ENCODE assay signal across 10 cellular contexts in the genomic region with DNA sequence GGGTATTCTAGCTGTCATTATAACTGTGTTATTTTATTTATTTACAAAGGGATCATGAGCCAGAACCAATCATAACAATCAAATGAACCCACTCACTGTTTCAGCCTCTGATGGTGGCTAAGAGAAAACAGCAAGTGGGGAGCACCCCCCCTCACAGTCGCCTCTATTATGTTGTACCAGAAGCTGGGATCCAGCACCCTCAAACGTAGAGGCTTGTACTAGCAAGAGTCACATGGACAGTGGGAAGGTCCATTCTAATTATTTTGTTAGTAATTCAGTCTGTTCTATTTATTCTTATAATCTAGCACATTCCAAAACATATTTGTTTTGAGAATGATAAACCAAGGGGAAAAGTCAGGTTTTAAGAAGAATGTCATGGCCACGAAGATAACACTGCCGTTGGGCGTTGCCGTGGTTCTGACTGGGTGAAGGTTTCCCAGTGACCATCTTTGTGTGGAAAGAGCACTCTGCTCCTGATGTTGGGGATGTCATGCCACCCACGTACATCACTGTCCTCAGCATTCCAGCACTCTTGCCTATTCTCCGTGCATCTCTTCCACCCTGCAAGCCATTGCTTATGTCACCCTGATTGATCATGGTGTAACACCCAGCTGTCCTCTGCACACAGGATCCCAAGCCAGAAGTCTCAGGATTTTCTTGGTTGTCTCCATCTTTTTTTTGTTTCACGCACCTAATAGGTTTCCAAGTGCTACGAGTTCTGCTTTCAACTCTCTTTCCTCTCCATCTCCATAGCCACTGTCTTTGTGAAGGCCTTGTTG.
DNase-seq lines count a peak whose midpoint lies in the region; ATAC-seq and TF ChIP-seq lines count a peak whose summit lies in the region.
"Had no signal": no experiment of that assay in that cellular context is flagged by ENCODE, and none has a peak within 500 bp of the region (broad histone marks: within the 10 kb centered on the region; RNA-seq: fewer than 3 reads in every experiment).

No MANE protein-coding gene starts in this region.

- WGBS in endodermal cell (ENCODE audit: insufficient coverage in 1 of 2, insufficient read length in 1 of 2), 2 experiments: 94 to 97% methylated on average over 6 to 9 of the region's 10 CpGs

- peak overlapping the region; percentile 1 to 73 (median 33) for H3K4me3 Mint-ChIP-seq in CD4-positive, CD25-positive, alpha-beta regulatory T cell
- no peak overlapping the region for H3K4me3 Mint-ChIP-seq in chondrocyte (ENCODE audit: unreplicated experiment)
- no peak overlapping the region for H3K4me3 Mint-ChIP-seq in osteocyte (ENCODE audit: unreplicated experiment)
- no peak overlapping the region for H3K4me3 Mint-ChIP-seq in endodermal cell
- H3K4me3 Mint-ChIP-seq in glutamatergic neuron (ENCODE audit: unreplicated experiment): no peak overlapping the region
- H3K4me3 Mint-ChIP-seq: central memory CD8-positive, alpha-beta T cell had no signal

- H3K9me3 Mint-ChIP-seq in CD4-positive, CD25-positive, alpha-beta regulatory T cell: peaks cover 0 to 1% (median 0%) of the 10 kb centered on the region in 7 donors
- no peaks in the 10 kb centered on the region for H3K9me3 Mint-ChIP-seq in chondrocyte (ENCODE audit: low read depth)
- H3K9me3 Mint-ChIP-seq in osteocyte (ENCODE audit: unreplicated experiment): no peaks in the 10 kb centered on the region
- H3K9me3 Mint-ChIP-seq in endodermal cell: no peaks in the 10 kb centered on the region
- no peaks in the 10 kb centered on the region for H3K9me3 Mint-ChIP-seq in glutamatergic neuron (ENCODE audit: unreplicated experiment)
- H3K9me3 Mint-ChIP-seq: central memory CD8-positive, alpha-beta T cell had no signal

- H3K9ac ChIP-seq in endodermal cell (ENCODE audit: extremely low read depth, low read length, poor library complexity, severe bottlenecking): no peak overlapping the region

- no peak for ATAC-seq in CD4-positive, CD25-positive, alpha-beta regulatory T cell (ENCODE audit: low read depth in 2 of 2)
- ATAC-seq in GM18505 (IDR thresholded peaks at IDR 0.05; ENCODE audit: unreplicated experiment): no peak

- no peak for TF ChIP-seq POLR2A in GM18505 (IDR thresholded peaks at IDR 0.05; ENCODE audit: borderline replicate concordance, extremely low read depth, insufficient read depth, insufficient read length)

- H3K9me3 ChIP-seq in CD4-positive, CD25-positive, alpha-beta regulatory T cell (ENCODE audit: control insufficient read depth in 2 of 2, low read length in 2 of 2): no peaks in the 10 kb centered on the region
- no peaks in the 10 kb centered on the region for H3K9me3 ChIP-seq in endodermal cell (ENCODE audit: control insufficient read depth, low read length)

- H3K4me1 Mint-ChIP-seq in CD4-positive, CD25-positive, alpha-beta regulatory T cell: peaks cover 30 to 69% (median 49%) of the 10 kb centered on the region in 4 donors
- H3K4me1 Mint-ChIP-seq in chondrocyte (ENCODE audit: low read depth) (peaks cover 75% of the 10 kb centered on the region), osteocyte (ENCODE audit: unreplicated experiment) (peaks cover 49% of the 10 kb centered on the region), endodermal cell (peaks cover 6% of the 10 kb centered on the region), glutamatergic neuron (ENCODE audit: low read depth, unreplicated experiment) (no peaks in the 10 kb centered on the region)

- no peaks in the 10 kb centered on the region for H3K27me3 Mint-ChIP-seq in CD4-positive, CD25-positive, alpha-beta regulatory T cell
- no peaks in the 10 kb centered on the region for H3K27me3 Mint-ChIP-seq in chondrocyte (ENCODE audit: low read depth)
- H3K27me3 Mint-ChIP-seq in osteocyte (ENCODE audit: unreplicated experiment): no peaks in the 10 kb centered on the region
- H3K27me3 Mint-ChIP-seq in endodermal cell (ENCODE audit: insufficient read depth): no peaks in the 10 kb centered on the region
- H3K27me3 Mint-ChIP-seq in glutamatergic neuron (ENCODE audit: unreplicated experiment): no peaks in the 10 kb centered on the region
- H3K27me3 Mint-ChIP-seq: central memory CD8-positive, alpha-beta T cell had no signal

- TF ChIP-seq CTCF in chondrocyte (IDR thresholded peaks at IDR 0.05) (no peak), osteocyte (IDR thresholded peaks at IDR 0.05) (no peak), endodermal cell (conservative IDR thresholded peaks at IDR 0.05) (no peak), glutamatergic neuron (IDR thresholded peaks at IDR 0.05; ENCODE audit: partially characterized antibody, unreplicated experiment) (no peak)

- H3K27me3 ChIP-seq in CD4-positive, CD25-positive, alpha-beta regulatory T cell (ENCODE audit: control insufficient read depth, insufficient read depth, low read length): no peaks in the 10 kb centered on the region
- no peaks in the 10 kb centered on the region for H3K27me3 ChIP-seq in endodermal cell (ENCODE audit: control insufficient read depth, insufficient read depth, low read length, poor library complexity, severe bottlenecking)

- H3K27ac ChIP-seq in CD4-positive, CD25-positive, alpha-beta regulatory T cell (ENCODE audit: insufficient read depth, low read length, poor library complexity, severe bottlenecking): no peak overlapping the region
- no peak overlapping the region for H3K27ac ChIP-seq in endodermal cell (ENCODE audit: low read depth, low read length)

- H3K4me1 ChIP-seq in CD4-positive, CD25-positive, alpha-beta regulatory T cell (ENCODE audit: control insufficient read depth, insufficient read depth, low read length, poor library complexity, severe bottlenecking): peaks cover 23% of the 10 kb centered on the region
- H3K4me1 ChIP-seq in endodermal cell (ENCODE audit: control insufficient read depth, insufficient read depth, low read length): no peaks in the 10 kb centered on the region

- peaks cover 9% of the 10 kb centered on the region for H3K36me3 Mint-ChIP-seq in CD4-positive, CD25-positive, alpha-beta regulatory T cell
- H3K36me3 Mint-ChIP-seq in chondrocyte (ENCODE audit: low read depth) (no peaks in the 10 kb centered on the region), osteocyte (ENCODE audit: unreplicated experiment) (no peaks in the 10 kb centered on the region), endodermal cell (ENCODE audit: low read depth) (no peaks in the 10 kb centered on the region), glutamatergic neuron (ENCODE audit: unreplicated experiment) (no peaks in the 10 kb centered on the region)

- DNase-seq in CD4-positive, CD25-positive, alpha-beta regulatory T cell: no peak
- DNase-seq in NCI-H69 (lab: John Stamatoyannopoulos, UW) (peak; percentile 55), chondrocyte (ENCODE audit: low spot score) (no peak), osteocyte (ENCODE audit: extremely low spot score, unreplicated experiment) (no peak), endodermal cell (no peak), glutamatergic neuron (no peak), DMS153 (lab: John Stamatoyannopoulos, UW) (no peak)
- DNase-seq: NCI-H524 had no signal

- peak overlapping the region in 1 of 3 donors; percentile 58 for H3K27ac Mint-ChIP-seq in CD4-positive, CD25-positive, alpha-beta regulatory T cell
- H3K27ac Mint-ChIP-seq in chondrocyte (ENCODE audit: unreplicated experiment) (peak overlapping the region; percentile 87), osteocyte (ENCODE audit: unreplicated experiment) (peak overlapping the region; percentile 92), endodermal cell (no peak overlapping the region), glutamatergic neuron (ENCODE audit: unreplicated experiment) (no peak overlapping the region)

- no peak overlapping the region for H3K4me3 ChIP-seq in CD4-positive, CD25-positive, alpha-beta regulatory T cell (ENCODE audit: low read depth, low read length)
- no peak overlapping the region for H3K4me3 ChIP-seq in endodermal cell (ENCODE audit: low read length)

- no peaks in the 10 kb centered on the region for H3K36me3 ChIP-seq in CD4-positive, CD25-positive, alpha-beta regulatory T cell (ENCODE audit: control insufficient read depth, insufficient read depth, low read length)
- H3K36me3 ChIP-seq in endodermal cell (ENCODE audit: control insufficient read depth, insufficient read depth, low read length): no peaks in the 10 kb centered on the region

Comparison
In these comparisons a context has a peak if more than half of its experiments do, and no peak if none do; other contexts are left out.
1. H3K27ac Mint-ChIP-seq: peak in chondrocyte (single experiment) and osteocyte (single experiment); none in endodermal cell (single experiment) and glutamatergic neuron (single experiment).
2. H3K4me3 Mint-ChIP-seq: peak in CD4-positive, CD25-positive, alpha-beta regulatory T cell (4 of 4); none in chondrocyte (single experiment), osteocyte (single experiment), endodermal cell (single experiment) and glutamatergic neuron (single experiment).